15 cellular contexts compared by ENCODE assay signal in the genomic region with DNA sequence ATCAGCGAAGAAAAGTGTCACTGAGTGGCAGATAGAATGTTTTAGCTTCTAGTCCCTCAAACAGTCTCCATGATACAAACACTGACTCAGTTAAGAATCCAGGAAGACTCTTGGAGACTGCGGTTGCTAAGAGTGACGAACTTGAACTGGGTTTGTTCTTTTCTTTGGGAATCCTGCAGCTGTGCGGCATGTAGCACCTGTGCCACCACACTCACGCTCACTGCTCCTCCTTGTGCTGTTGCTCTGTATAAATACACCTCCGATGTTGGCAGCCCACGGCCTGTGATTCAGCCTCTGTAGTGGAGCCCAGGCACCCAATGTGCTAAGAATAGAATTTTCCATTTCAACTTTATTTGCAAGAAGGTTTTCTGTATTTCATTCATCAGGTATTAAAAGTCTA. TPM values are rescaled to one million over a fixed set of nuclear protein-coding genes. Genes with fewer than 3 reads are reported as not detected.
DNase-seq lines count a peak whose midpoint lies in the region; ATAC-seq and TF ChIP-seq lines count a peak whose summit lies in the region.
"Had no signal": no experiment of that assay in that cellular context is flagged by ENCODE, and none has a peak within 500 bp of the region (broad histone marks: within the 10 kb centered on the region; RNA-seq: fewer than 3 reads in every experiment).

No MANE protein-coding gene starts in this region.

- H3K9me3 ChIP-seq in left lung: no peaks in the 10 kb centered on the region
- peaks cover 3% of the 10 kb centered on the region for H3K9me3 ChIP-seq in WERI-Rb-1 (ENCODE audit: severe bottlenecking)

- no peak overlapping the region for H3K4me3 ChIP-seq in astrocyte of the spinal cord (ENCODE audit: low read depth, low read length)
- H3K4me3 ChIP-seq in left lung: no peak overlapping the region
- H3K4me3 ChIP-seq in WERI-Rb-1 (ENCODE audit: low read depth, low read length): no peak overlapping the region

- peak; percentile 43 for DNase-seq in Right ventricle myocardium superior
- DNase-seq in cardiac septum (ENCODE audit: low spot score): no peak
- peak; percentile 12 for DNase-seq in astrocyte of the spinal cord (ENCODE audit: low read depth, low spot score)
- DNase-seq in left lung: no peak
- DNase-seq in NCI-H187 treated with DMSO at 0.1 percent for 48 hours (lab: John Stamatoyannopoulos, UW): no peak
- DNase-seq in kidney glomerular epithelial cell (lab: John Stamatoyannopoulos, UW): no peak
- DNase-seq in WERI-Rb-1: no peak
- DNase-seq: activated CD4-positive, alpha-beta T cell treated with anti-CD3 and anti-CD28 coated beads, Interleukin-2, amount 50 U/mL, for 48 hours; mesendoderm; NCI-H1694; NCI-H82 had no signal

- H3K27ac ChIP-seq in left lung: no peak overlapping the region
- H3K27ac ChIP-seq in WERI-Rb-1: no peak overlapping the region
- H3K27ac ChIP-seq: KMS-11 had no signal

- ATAC-seq in Right ventricle myocardium superior (ENCODE audit: poor library complexity) (peak; percentile 73), left lung (peak; percentile 74), GM18511 (IDR thresholded peaks at IDR 0.05; ENCODE audit: unreplicated experiment) (no peak)
- ATAC-seq: activated T-helper 17 cell treated with anti-CD3 and anti-CD28 coated beads, Interleukin-2, amount 50 U/mL, for 72 hours had no signal

- in situ Hi-C loops in astrocyte of the spinal cord (cut with HindIII; ENCODE audit: low sequenced_read_pairs): no loop called here

- intact Hi-C loops in Right ventricle myocardium superior (cut with DNase I): no loop called here
- intact Hi-C loops in cardiac septum (cut with DNase I): no loop called here
- intact Hi-C loops in left lung (cut with DNase I): no loop called here

- TF ChIP-seq CTCF in astrocyte of the spinal cord (IDR thresholded peaks at IDR 0.05; ENCODE audit: low read depth, low read length) (no peak), left lung (IDR thresholded peaks at IDR 0.05) (no peak), WERI-Rb-1 (IDR thresholded peaks at IDR 0.05; ENCODE audit: low read depth, low read length) (no peak)

- H3K4me1 ChIP-seq in left lung: no peaks in the 10 kb centered on the region

- H3K27me3 ChIP-seq in left lung: peaks cover 5 to 67% of the 10 kb centered on the region in 2 donors
- H3K27me3 ChIP-seq in WERI-Rb-1 (ENCODE audit: insufficient read depth, low read depth, severe bottlenecking): no peaks in the 10 kb centered on the region

- no peaks in the 10 kb centered on the region for H3K36me3 ChIP-seq in left lung
- no peaks in the 10 kb centered on the region for H3K36me3 ChIP-seq in WERI-Rb-1

RNA-seq across cellular contexts. Expression of gene PPIE, which starts 5.5 kb away (rescaled TPM):
- total RNA-seq in Right ventricle myocardium superior (27.9 TPM), cardiac septum (26.4 TPM), left lung (10 to 100 TPM; 34.2 to 36.3 TPM)

RNA-seq across cellular contexts. Expression of gene OXCT2, which starts 38.0 kb away (rescaled TPM):
- total RNA-seq in Right ventricle myocardium superior: 0.65 TPM
- 1.3 TPM for total RNA-seq in cardiac septum
- under 1 TPM; 0.55 to 0.82 TPM for total RNA-seq in left lung

RNA-seq across cellular contexts. Expression of gene HPCAL4, which starts 41.9 kb away (rescaled TPM):
- total RNA-seq in Right ventricle myocardium superior (2.8 TPM), cardiac septum (0.05 TPM), left lung (1 to 10 TPM in 1 of 2 donors, under 1 TPM in 1; 0.31 to 1.9 TPM)
- total RNA-seq: dermis microvascular lymphatic vessel endothelial cell had no signal

RNA-seq across cellular contexts. Expression of gene BMP8B, which starts 55.5 kb away (rescaled TPM):
- 0.27 TPM for total RNA-seq in Right ventricle myocardium superior
- total RNA-seq in cardiac septum: 0.62 TPM
- total RNA-seq in left lung: 1 to 10 TPM; 2.1 to 2.8 TPM

Comparison
In these comparisons a context has a peak if more than half of its experiments do, and no peak if none do; other contexts are left out.
1. DNase-seq: peak in Right ventricle myocardium superior (single experiment) and astrocyte of the spinal cord (single experiment); none in cardiac septum (single experiment), left lung (0 of 2), NCI-H187 treated with DMSO at 0.1 percent for 48 hours (single experiment), kidney glomerular epithelial cell (single experiment) and WERI-Rb-1 (single experiment).